In the genomic region with DNA sequence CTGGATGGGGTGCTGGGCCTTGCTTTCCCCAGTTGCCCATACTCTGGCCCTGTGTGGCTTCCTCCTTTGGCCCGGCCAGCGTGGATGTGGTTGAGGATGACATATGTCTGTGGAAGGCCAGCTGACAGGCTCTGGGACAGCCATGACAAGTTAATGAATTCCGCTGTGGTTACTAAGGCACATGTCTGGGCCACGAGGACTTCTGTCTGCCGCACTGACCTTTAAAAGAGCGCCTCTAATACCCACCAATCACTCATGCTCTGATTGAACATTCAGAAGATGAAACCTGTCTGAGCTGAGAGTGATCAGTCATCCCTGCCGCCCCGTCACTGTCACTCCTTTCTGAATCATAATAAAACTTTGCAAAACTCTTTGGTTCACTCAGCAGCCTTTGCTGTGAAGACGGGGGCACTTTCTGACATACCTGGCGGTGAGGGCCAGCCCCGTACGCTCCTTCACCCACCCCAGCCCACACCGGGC, we compare ENCODE assay signal across 16 cellular contexts.
DNase-seq lines count a peak whose midpoint lies in the region; ATAC-seq, FAIRE-seq and TF ChIP-seq lines count a peak whose summit lies in the region.
"Had no signal": no experiment of that assay in that cellular context is flagged by ENCODE, and none has a peak within 500 bp of the region (broad histone marks: within the 10 kb centered on the region; RNA-seq: fewer than 3 reads in every experiment).

No MANE protein-coding gene starts in this region.

- H3K4me2 ChIP-seq in PC-3 (ENCODE audit: low read length), result no peak overlapping the region

- no peak for FAIRE-seq in GM12892 (lab: Jason Lieb, UNC)
- FAIRE-seq: GM19239 had no signal

- H3K4me1 Mint-ChIP-seq in activated CD8-positive, alpha-beta T cell treated with anti-CD3 and anti-CD28 coated beads for 36 hours (ENCODE audit: low read depth), result peaks cover 9% of the 10 kb centered on the region
- H3K4me1 Mint-ChIP-seq in activated CD8-positive, alpha-beta T cell treated with anti-CD3 and anti-CD28 coated beads, Interleukin-2, amount 10 ng/mL, durations not matched to agents 7 days and 5 days (ENCODE audit: low read depth), result no peaks in the 10 kb centered on the region

- H3K27me3 Mint-ChIP-seq in activated CD8-positive, alpha-beta T cell treated with anti-CD3 and anti-CD28 coated beads for 36 hours, result peaks cover 19% of the 10 kb centered on the region
- peaks cover 27% of the 10 kb centered on the region for H3K27me3 Mint-ChIP-seq in activated CD8-positive, alpha-beta T cell treated with anti-CD3 and anti-CD28 coated beads, Interleukin-2, amount 10 ng/mL, durations not matched to agents 7 days and 5 days (ENCODE audit: low read depth)

- peaks cover 14% of the 10 kb centered on the region for H3K27me3 ChIP-seq in PC-3 (ENCODE audit: low read length)
- H3K27me3 ChIP-seq in heart left ventricle, result peaks cover 0 to 27% (median 2%) of the 10 kb centered on the region in 9 donors

- no peak for TF ChIP-seq CTCF in activated CD8-positive, alpha-beta T cell treated with anti-CD3 and anti-CD28 coated beads for 36 hours (IDR thresholded peaks at IDR 0.05)
- TF ChIP-seq CTCF in PC-3 (conservative IDR thresholded peaks at IDR 0.05; ENCODE audit: low read depth, low read length) (no peak), heart left ventricle (IDR thresholded peaks at IDR 0.05) (no peak)

- POLR2A ChIA-PET in activated CD8-positive, alpha-beta T cell treated with anti-CD3 and anti-CD28 coated beads for 36 hours (lab: Charles Lee), result interaction anchor here (0.6 kb wide), 1 partner anchor 37 kb away, joined by 3 read pairs; no protein-coding TSS in a partner anchor
- POLR2A ChIA-PET in activated CD8-positive, alpha-beta T cell treated with anti-CD3 and anti-CD28 coated beads, Interleukin-2, amount 10 ng/mL, durations not matched to agents 7 days and 5 days (lab: Charles Lee), result no interaction called here
- POLR2A ChIA-PET in PC-3 (lab: Charles Lee; ENCODE audit: unreplicated experiment), result no interaction called here

- H3K9me3 Mint-ChIP-seq in activated CD8-positive, alpha-beta T cell treated with anti-CD3 and anti-CD28 coated beads for 36 hours, result no peaks in the 10 kb centered on the region
- H3K9me3 Mint-ChIP-seq in activated CD8-positive, alpha-beta T cell treated with anti-CD3 and anti-CD28 coated beads, Interleukin-2, amount 10 ng/mL, durations not matched to agents 7 days and 5 days (ENCODE audit: insufficient read depth), result no peaks in the 10 kb centered on the region

- peak; percentile 67 for DNase-seq in activated CD8-positive, alpha-beta T cell treated with anti-CD3 and anti-CD28 coated beads for 36 hours
- no peak for DNase-seq in activated CD8-positive, alpha-beta T cell treated with anti-CD3 and anti-CD28 coated beads, Interleukin-2, amount 10 ng/mL, durations not matched to agents 7 days and 5 days
- DNase-seq in RPMI7951 (ENCODE audit: low read depth) (peak; percentile 37), PC-3 (no peak), heart left ventricle (no peak), GM12892 (ENCODE audit: insufficient read length) (no peak)
- peak; percentile 25 to 51 for DNase-seq in stimulated activated CD8-positive, alpha-beta memory T cell treated with anti-CD3 and anti-CD28 coated beads, Interleukin-15, amount 100 ng/mL, for 48 hours (ENCODE audit: low read depth in 2 of 2)
- DNase-seq: ACHN, KG1, left ventricle myocardium superior, NCI-H2171, trophoblast cell had no signal

- no TSS peak for BruUV-seq in PC-3 (replicated peaks; lab: Mats Ljungman, UMichigan)

- ATAC-seq in activated CD8-positive, alpha-beta T cell treated with anti-CD3 and anti-CD28 coated beads for 36 hours, result peak; percentile 90
- ATAC-seq in activated CD8-positive, alpha-beta T cell treated with anti-CD3 and anti-CD28 coated beads, Interleukin-2, amount 10 ng/mL, durations not matched to agents 7 days and 5 days, result no peak
- peak; percentile 74 for ATAC-seq in HG02642 (IDR thresholded peaks at IDR 0.05; ENCODE audit: poor library complexity, unreplicated experiment)
- no peak for ATAC-seq in PC-3
- ATAC-seq in heart left ventricle, result no peak
- ATAC-seq: gastroesophageal sphincter, left ventricle myocardium superior had no signal

- H3K36me3 Mint-ChIP-seq in activated CD8-positive, alpha-beta T cell treated with anti-CD3 and anti-CD28 coated beads for 36 hours (ENCODE audit: low read depth), result no peaks in the 10 kb centered on the region
- no peaks in the 10 kb centered on the region for H3K36me3 Mint-ChIP-seq in activated CD8-positive, alpha-beta T cell treated with anti-CD3 and anti-CD28 coated beads, Interleukin-2, amount 10 ng/mL, durations not matched to agents 7 days and 5 days (ENCODE audit: low read depth)
- H3K36me3 Mint-ChIP-seq: activated naive CD8-positive, alpha-beta T cell had no signal

- no peak overlapping the region for H2AFZ ChIP-seq in PC-3 (ENCODE audit: low read length)

- intact Hi-C loops in activated CD8-positive, alpha-beta T cell treated with anti-CD3 and anti-CD28 coated beads for 36 hours (cut with micrococcal nuclease), result no loop called here
- intact Hi-C loops in PC-3 (cut with micrococcal nuclease), result no loop called here
- intact Hi-C loops in heart left ventricle (cut with DNase I), result no loop called here

- H3K4me3 ChIP-seq in PC-3 (ENCODE audit: low read length) (no peak overlapping the region), heart left ventricle (no peak overlapping the region)
- H3K4me3 ChIP-seq: gastroesophageal sphincter had no signal

- TF ChIP-seq POLR2A in heart left ventricle (IDR thresholded peaks at IDR 0.05), result no peak
- no peak for TF ChIP-seq POLR2A in GM12892 (IDR thresholded peaks at IDR 0.05; ENCODE audit: low read depth, low read length)

- no peak overlapping the region for H3K4me3 Mint-ChIP-seq in activated CD8-positive, alpha-beta T cell treated with anti-CD3 and anti-CD28 coated beads for 36 hours
- H3K4me3 Mint-ChIP-seq in activated CD8-positive, alpha-beta T cell treated with anti-CD3 and anti-CD28 coated beads, Interleukin-2, amount 10 ng/mL, durations not matched to agents 7 days and 5 days, result no peak overlapping the region
- H3K4me3 Mint-ChIP-seq: activated naive CD8-positive, alpha-beta T cell had no signal

- no peaks in the 10 kb centered on the region for H4K20me1 ChIP-seq in PC-3 (ENCODE audit: low read length)

- no peak overlapping the region for H3K9ac ChIP-seq in PC-3 (ENCODE audit: low read length)

- no peaks in the 10 kb centered on the region for H3F3A ChIP-seq in PC-3 (ENCODE audit: low read length, unreplicated experiment)

- H3K27ac Mint-ChIP-seq in activated CD8-positive, alpha-beta T cell treated with anti-CD3 and anti-CD28 coated beads for 36 hours, result no peak overlapping the region
- no peak overlapping the region for H3K27ac Mint-ChIP-seq in activated CD8-positive, alpha-beta T cell treated with anti-CD3 and anti-CD28 coated beads, Interleukin-2, amount 10 ng/mL, durations not matched to agents 7 days and 5 days
- H3K27ac Mint-ChIP-seq: activated naive CD8-positive, alpha-beta T cell had no signal

- H3K79me2 ChIP-seq in PC-3 (ENCODE audit: low read length), result no peaks in the 10 kb centered on the region

- H3K9me2 ChIP-seq in PC-3 (replicated peaks; ENCODE audit: low read length), result no peaks in the 10 kb centered on the region

- H3K9me3 ChIP-seq in PC-3 (ENCODE audit: low read length), result no peaks in the 10 kb centered on the region
- H3K9me3 ChIP-seq in heart left ventricle, result no peaks in the 10 kb centered on the region
- H3K9me3 ChIP-seq: gastroesophageal sphincter had no signal

- CTCF ChIA-PET in activated CD8-positive, alpha-beta T cell treated with anti-CD3 and anti-CD28 coated beads for 36 hours (lab: Charles Lee), result no interaction called here
- CTCF ChIA-PET in activated CD8-positive, alpha-beta T cell treated with anti-CD3 and anti-CD28 coated beads, Interleukin-2, amount 10 ng/mL, durations not matched to agents 7 days and 5 days (lab: Charles Lee), result no interaction called here
- CTCF ChIA-PET in PC-3 (lab: Charles Lee), result no interaction called here

- H3K36me3 ChIP-seq in PC-3 (ENCODE audit: low read depth, low read length), result no peaks in the 10 kb centered on the region
- no peaks in the 10 kb centered on the region for H3K36me3 ChIP-seq in heart left ventricle
- H3K36me3 ChIP-seq: gastroesophageal sphincter had no signal

- no peaks in the 10 kb centered on the region for H3K4me1 ChIP-seq in PC-3 (ENCODE audit: insufficient read depth, low read length)
- H3K4me1 ChIP-seq in heart left ventricle, result no peaks in the 10 kb centered on the region
- H3K4me1 ChIP-seq: gastroesophageal sphincter had no signal

- WGBS in heart left ventricle, 4 donors, result 88 to 91% (median 89%) methylated on average over 13 of the region's 13 CpGs

- H3K27ac ChIP-seq in PC-3 (ENCODE audit: low read length) (no peak overlapping the region), heart left ventricle (no peak overlapping the region)
- H3K27ac ChIP-seq: gastroesophageal sphincter had no signal

Comparison
In these comparisons a context has a peak if more than half of its experiments do, and no peak if none do; other contexts are left out.
1. ATAC-seq: peak in activated CD8-positive, alpha-beta T cell treated with anti-CD3 and anti-CD28 coated beads for 36 hours (single experiment) and HG02642 (single experiment); none in activated CD8-positive, alpha-beta T cell treated with anti-CD3 and anti-CD28 coated beads, Interleukin-2, amount 10 ng/mL, durations not matched to agents 7 days and 5 days (single experiment), PC-3 (single experiment) and heart left ventricle (0 of 4).
2. DNase-seq: peak in activated CD8-positive, alpha-beta T cell treated with anti-CD3 and anti-CD28 coated beads for 36 hours (single experiment), RPMI7951 (single experiment) and stimulated activated CD8-positive, alpha-beta memory T cell treated with anti-CD3 and anti-CD28 coated beads, Interleukin-15, amount 100 ng/mL, for 48 hours (2 of 2); none in activated CD8-positive, alpha-beta T cell treated with anti-CD3 and anti-CD28 coated beads, Interleukin-2, amount 10 ng/mL, durations not matched to agents 7 days and 5 days (single experiment), PC-3 (single experiment), heart left ventricle (0 of 5) and GM12892 (single experiment).